ENCODE assay signal across 10 cellular contexts in genomic region chr1:77412794-77413530, GRCh38.
A peak's percentile ranks its signal among the peaks of the same experiment; 100 is the strongest.
DNase-seq lines count a peak whose midpoint lies in the region; ATAC-seq and TF ChIP-seq lines count a peak whose summit lies in the region.
"Had no signal": no experiment of that assay in that cellular context is flagged by ENCODE, and none has a peak within 500 bp of the region (broad histone marks: within the 10 kb centered on the region; RNA-seq: fewer than 3 reads in every experiment).

No MANE protein-coding gene starts in this region.

- no TSS peak for BruUV-seq in Caco-2 (replicated peaks; lab: Mats Ljungman, UMichigan)

- CTCF ChIA-PET in Caco-2 (lab: Charles Lee), result interaction anchor here (0.6 kb wide), 1 partner anchor 120 kb away, joined by 8 read pairs; no protein-coding TSS in a partner anchor

- H3K27me3 ChIP-seq in GM06990 (replicated peaks; ENCODE audit: control insufficient read depth, insufficient read depth, low read length), result no peaks in the 10 kb centered on the region
- H3K27me3 ChIP-seq in gastrocnemius medialis, result no peaks in the 10 kb centered on the region
- no peaks in the 10 kb centered on the region for H3K27me3 ChIP-seq in Caco-2 (replicated peaks; ENCODE audit: control insufficient read depth, insufficient read depth, low read length)

- H3K4me1 Mint-ChIP-seq in Caco-2 (ENCODE audit: low read depth, unreplicated experiment), result peaks cover 6% of the 10 kb centered on the region
- peaks cover 13% of the 10 kb centered on the region for H3K4me1 Mint-ChIP-seq in stimulated activated memory B cell treated with anti-CD40 and anti-IgM and Interleukin-4, amounts not matched to agents 10 μg/mL and 1 μg/mL and 100 μg/mL, for 72 hours

- peak; percentile 14 for DNase-seq in GM06990 (ENCODE audit: extremely low read depth, insufficient read length)
- DNase-seq in gastrocnemius medialis, result no peak
- DNase-seq in Caco-2, result no peak
- DNase-seq in NCI-H2196 treated with DMSO at 0.1 percent for 48 hours (lab: John Stamatoyannopoulos, UW; ENCODE audit: unreplicated experiment), result no peak
- DNase-seq: NCI-H1105 treated with DMSO at 0.1 percent for 48 hours had no signal

- no peak overlapping the region for H3K27ac Mint-ChIP-seq in Caco-2 (ENCODE audit: unreplicated experiment)
- no peak overlapping the region for H3K27ac Mint-ChIP-seq in stimulated activated memory B cell treated with anti-CD40 and anti-IgM and Interleukin-4, amounts not matched to agents 10 μg/mL and 1 μg/mL and 100 μg/mL, for 72 hours

- H3K4me3 ChIP-seq in GM06990 (replicated peaks; ENCODE audit: low read depth, low read length) (no peak overlapping the region), gastrocnemius medialis (no peak overlapping the region), Caco-2 (ENCODE audit: low read depth, low read length) (no peak overlapping the region)

- H3K4me3 Mint-ChIP-seq in Caco-2 (ENCODE audit: unreplicated experiment), result no peak overlapping the region
- H3K4me3 Mint-ChIP-seq in stimulated activated memory B cell treated with anti-CD40 and anti-IgM and Interleukin-4, amounts not matched to agents 10 μg/mL and 1 μg/mL and 100 μg/mL, for 72 hours, result no peak overlapping the region

- TF ChIP-seq POLR2A in gastrocnemius medialis (IDR thresholded peaks at IDR 0.05), result no peak

- POLR2A ChIA-PET in Caco-2 (lab: Charles Lee), result no interaction called here

- H3K27me3 Mint-ChIP-seq in Caco-2 (ENCODE audit: insufficient read depth, unreplicated experiment), result no peaks in the 10 kb centered on the region
- H3K27me3 Mint-ChIP-seq in stimulated activated memory B cell treated with anti-CD40 and anti-IgM and Interleukin-4, amounts not matched to agents 10 μg/mL and 1 μg/mL and 100 μg/mL, for 72 hours, result peaks cover 38% of the 10 kb centered on the region

- no peaks in the 10 kb centered on the region for H3K9me3 Mint-ChIP-seq in Caco-2 (ENCODE audit: unreplicated experiment)
- peaks cover 3% of the 10 kb centered on the region for H3K9me3 Mint-ChIP-seq in stimulated activated memory B cell treated with anti-CD40 and anti-IgM and Interleukin-4, amounts not matched to agents 10 μg/mL and 1 μg/mL and 100 μg/mL, for 72 hours

- H3K9me3 ChIP-seq in gastrocnemius medialis, result no peaks in the 10 kb centered on the region
- no peaks in the 10 kb centered on the region for H3K9me3 ChIP-seq in Caco-2

- ATAC-seq in GM21423 (IDR thresholded peaks at IDR 0.05; ENCODE audit: unreplicated experiment), result peak; percentile 44
- peak; percentile 57 for ATAC-seq in HG03196 (IDR thresholded peaks at IDR 0.05; ENCODE audit: unreplicated experiment)
- ATAC-seq in gastrocnemius medialis, result no peak
- no peak for ATAC-seq in stimulated activated memory B cell treated with anti-CD40 and anti-IgM and Interleukin-4, amounts not matched to agents 10 μg/mL and 1 μg/mL and 100 μg/mL, for 72 hours

- H3K36me3 ChIP-seq in GM06990 (ENCODE audit: control insufficient read depth, insufficient read depth, low read length) (no peaks in the 10 kb centered on the region), gastrocnemius medialis (no peaks in the 10 kb centered on the region), Caco-2 (ENCODE audit: control insufficient read depth, insufficient read depth, low read length) (no peaks in the 10 kb centered on the region)

- H3K4me1 ChIP-seq in gastrocnemius medialis, result no peaks in the 10 kb centered on the region
- no peaks in the 10 kb centered on the region for H3K4me1 ChIP-seq in Caco-2

- in situ Hi-C loops in gastrocnemius medialis (cut with MboI; ENCODE audit: low sequenced_read_pairs in 4 of 4), result no loop called here

- intact Hi-C loops in gastrocnemius medialis (cut with DNase I; ENCODE audit: low total_unique reads), result no loop called here
- intact Hi-C loops in Caco-2 (cut with micrococcal nuclease; ENCODE audit: unreplicated experiment), result no loop called here

- TF ChIP-seq CTCF in GM06990 (IDR thresholded peaks at IDR 0.05; ENCODE audit: insufficient read depth, low read length, poor library complexity, severe bottlenecking), result no peak
- TF ChIP-seq CTCF in gastrocnemius medialis (IDR thresholded peaks at IDR 0.05 in 4 of 5, conservative IDR thresholded peaks at IDR 0.05 in 1 of 5), result no peak
- no peak for TF ChIP-seq CTCF in Caco-2 (IDR thresholded peaks at IDR 0.05; ENCODE audit: insufficient read depth in 1 of 2, low read depth in 1 of 2, low read length in 1 of 2, severe bottlenecking in 1 of 2, unreplicated experiment in 1 of 2)

- no peaks in the 10 kb centered on the region for H3K36me3 Mint-ChIP-seq in Caco-2 (ENCODE audit: insufficient read depth, unreplicated experiment)
- no peaks in the 10 kb centered on the region for H3K36me3 Mint-ChIP-seq in stimulated activated memory B cell treated with anti-CD40 and anti-IgM and Interleukin-4, amounts not matched to agents 10 μg/mL and 1 μg/mL and 100 μg/mL, for 72 hours

- H3K27ac ChIP-seq in angular gyrus (ENCODE audit: low read depth, low read length) (peak overlapping the region; percentile 22), gastrocnemius medialis (no peak overlapping the region)
- H3K27ac ChIP-seq: VCaP had no signal

Comparison
In these comparisons a context has a peak if more than half of its experiments do, and no peak if none do; other contexts are left out.
1. ATAC-seq: peak in GM21423 (single experiment) and HG03196 (single experiment); none in gastrocnemius medialis (0 of 2) and stimulated activated memory B cell treated with anti-CD40 and anti-IgM and Interleukin-4, amounts not matched to agents 10 μg/mL and 1 μg/mL and 100 μg/mL, for 72 hours (single experiment).